16 cellular contexts compared by ENCODE assay signal in the genomic region with DNA sequence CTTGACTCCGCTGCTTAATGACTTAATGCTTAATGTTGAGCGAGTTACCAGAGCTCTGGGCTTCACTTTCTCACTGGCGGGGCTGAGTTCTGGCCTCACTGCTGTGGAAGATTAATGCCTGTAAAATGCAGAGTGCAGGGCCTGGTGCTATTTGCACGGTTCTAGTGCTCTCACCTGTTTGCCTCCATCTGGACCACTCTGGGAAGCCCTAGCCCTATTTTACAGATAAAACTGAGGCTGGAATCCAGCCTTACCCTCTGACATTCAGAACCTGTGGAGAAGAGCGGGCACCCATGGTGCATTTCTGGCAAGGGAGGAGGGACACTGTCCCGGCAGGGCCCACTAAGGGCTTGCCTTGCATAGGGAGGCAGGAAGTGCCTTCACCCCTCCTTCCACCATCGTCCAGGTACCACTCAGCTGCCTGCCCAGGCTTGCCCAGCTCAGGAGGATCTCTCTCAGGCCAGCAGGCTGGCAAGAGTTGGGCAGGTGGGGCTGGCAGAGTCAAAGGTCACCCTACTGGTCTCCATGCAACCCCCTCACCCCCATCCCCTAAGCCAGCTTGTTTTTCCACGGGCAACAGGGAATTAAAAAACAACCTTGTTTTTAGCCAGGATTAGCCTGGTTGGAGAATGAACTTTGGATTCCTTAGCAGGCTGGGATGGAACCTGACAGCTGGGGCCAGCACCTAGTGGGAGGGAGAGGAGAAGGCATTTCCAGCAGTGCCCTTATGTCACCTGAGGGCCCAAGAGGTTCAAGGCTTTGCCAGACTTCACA. TPM values are rescaled to one million over a fixed set of nuclear protein-coding genes. Genes with fewer than 3 reads are reported as not detected.
A peak's percentile ranks its signal among the peaks of the same experiment; 100 is the strongest.
DNase-seq lines count a peak whose midpoint lies in the region; ATAC-seq and TF ChIP-seq lines count a peak whose summit lies in the region.
"Had no signal": no experiment of that assay in that cellular context is flagged by ENCODE, and none has a peak within 500 bp of the region (broad histone marks: within the 10 kb centered on the region; RNA-seq: fewer than 3 reads in every experiment).

No MANE protein-coding gene starts in this region.

- H3K4me1 Mint-ChIP-seq in brain, result peaks cover 33% of the 10 kb centered on the region
- H3K4me1 Mint-ChIP-seq in naive thymus-derived CD8-positive, alpha-beta T cell, result peaks cover 7 to 38% (median 30%) of the 10 kb centered on the region in 4 donors
- peaks cover 5% of the 10 kb centered on the region for H3K4me1 Mint-ChIP-seq in glutamatergic neuron (ENCODE audit: low read depth, unreplicated experiment)
- peaks cover 39% of the 10 kb centered on the region for H3K4me1 Mint-ChIP-seq in activated T-cell treated with anti-CD3 and anti-CD28 coated beads, Interleukin-2, amount 50 U/mL, for 24 hours (ENCODE audit: low read depth)

- no peaks in the 10 kb centered on the region for H3K9me3 ChIP-seq in Loucy (ENCODE audit: insufficient read depth, low read depth, low read length)
- H3K9me3 ChIP-seq: esophagus muscularis mucosa had no signal

- H3K4me3 Mint-ChIP-seq in brain (peak overlapping the region in 3 of 5 experiments; percentile 28 to 93 (median 52)), glutamatergic neuron (ENCODE audit: unreplicated experiment) (no peak overlapping the region)
- H3K4me3 Mint-ChIP-seq in naive thymus-derived CD8-positive, alpha-beta T cell, result peak overlapping the region in 4 of 10 donors; percentile 15 to 43 (median 30)
- no peak overlapping the region for H3K4me3 Mint-ChIP-seq in activated T-cell treated with anti-CD3 and anti-CD28 coated beads, Interleukin-2, amount 50 U/mL, for 24 hours
- H3K4me3 Mint-ChIP-seq: B cell, memory B cell had no signal

- H3K4me3 ChIP-seq in Loucy (ENCODE audit: low read length, poor library complexity, severe bottlenecking), result no peak overlapping the region
- H3K4me3 ChIP-seq: esophagus muscularis mucosa, SJSA1 had no signal

- ATAC-seq in naive thymus-derived CD8-positive, alpha-beta T cell, result no peak
- no peak for ATAC-seq in HG03280 (IDR thresholded peaks at IDR 0.05; ENCODE audit: unreplicated experiment)
- ATAC-seq: activated naive CD4-positive, alpha-beta T cell treated with anti-CD3 and anti-CD28 coated beads, Interleukin-2, amount 50 U/mL, for 72 hours had no signal

- H3K27ac Mint-ChIP-seq in brain (peak overlapping the region in 3 of 5 experiments; percentile 49 to 100 (median 53)), glutamatergic neuron (ENCODE audit: unreplicated experiment) (no peak overlapping the region)
- H3K27ac Mint-ChIP-seq in naive thymus-derived CD8-positive, alpha-beta T cell, result peak overlapping the region in 6 of 10 donors; percentile 39 to 79 (median 68)
- H3K27ac Mint-ChIP-seq in activated T-cell treated with anti-CD3 and anti-CD28 coated beads, Interleukin-2, amount 50 U/mL, for 24 hours, result no peak overlapping the region
- H3K27ac Mint-ChIP-seq: B cell, memory B cell had no signal

- DNase-seq in DMS153 (lab: John Stamatoyannopoulos, UW) (peak; percentile 65), amniotic stem cell (lab: John Stamatoyannopoulos, UW) (no peak), glutamatergic neuron (no peak)
- no peak for DNase-seq in naive thymus-derived CD8-positive, alpha-beta T cell
- no peak for DNase-seq in activated T-cell treated with anti-CD3 and anti-CD28 coated beads, Interleukin-2, amount 50 U/mL, for 24 hours
- DNase-seq: HCEC 1CT, NCI-H524 had no signal

- peaks cover 8% of the 10 kb centered on the region for H3K79me2 ChIP-seq in Loucy (ENCODE audit: insufficient read depth, low read length)

- H3K9me3 Mint-ChIP-seq in brain (no peaks in the 10 kb centered on the region), glutamatergic neuron (ENCODE audit: unreplicated experiment) (peaks cover 8% of the 10 kb centered on the region)
- no peaks in the 10 kb centered on the region for H3K9me3 Mint-ChIP-seq in naive thymus-derived CD8-positive, alpha-beta T cell
- no peaks in the 10 kb centered on the region for H3K9me3 Mint-ChIP-seq in activated T-cell treated with anti-CD3 and anti-CD28 coated beads, Interleukin-2, amount 50 U/mL, for 24 hours
- H3K9me3 Mint-ChIP-seq: activated naive CD4-positive, alpha-beta T cell treated with anti-CD3 and anti-CD28 coated beads, Interleukin-2, amount 50 U/mL, for 72 hours; memory B cell had no signal

- H3F3A ChIP-seq in Loucy (ENCODE audit: low read depth), result no peaks in the 10 kb centered on the region

- peaks cover 8% of the 10 kb centered on the region for H3K27me3 Mint-ChIP-seq in brain
- no peaks in the 10 kb centered on the region for H3K27me3 Mint-ChIP-seq in naive thymus-derived CD8-positive, alpha-beta T cell
- H3K27me3 Mint-ChIP-seq in glutamatergic neuron (ENCODE audit: unreplicated experiment), result peaks cover 9% of the 10 kb centered on the region
- no peaks in the 10 kb centered on the region for H3K27me3 Mint-ChIP-seq in activated T-cell treated with anti-CD3 and anti-CD28 coated beads, Interleukin-2, amount 50 U/mL, for 24 hours
- H3K27me3 Mint-ChIP-seq: B cell, memory B cell had no signal

- H3K36me3 Mint-ChIP-seq in brain (no peaks in the 10 kb centered on the region), glutamatergic neuron (ENCODE audit: unreplicated experiment) (no peaks in the 10 kb centered on the region)
- H3K36me3 Mint-ChIP-seq in naive thymus-derived CD8-positive, alpha-beta T cell, result no peaks in the 10 kb centered on the region
- H3K36me3 Mint-ChIP-seq in activated T-cell treated with anti-CD3 and anti-CD28 coated beads, Interleukin-2, amount 50 U/mL, for 24 hours (ENCODE audit: low read depth), result peaks cover 5% of the 10 kb centered on the region

- H3K27me3 ChIP-seq in Loucy (ENCODE audit: insufficient read depth, low read length, poor library complexity, severe bottlenecking), result no peaks in the 10 kb centered on the region
- H3K27me3 ChIP-seq: esophagus muscularis mucosa, SJSA1 had no signal

- no peaks in the 10 kb centered on the region for H3K9me2 ChIP-seq in Loucy (replicated peaks; ENCODE audit: low read depth, low read length)

- H3K9ac ChIP-seq in Loucy (ENCODE audit: low read depth, low read length, poor library complexity, severe bottlenecking), result no peak overlapping the region
- H3K9ac ChIP-seq: parathyroid adenoma had no signal

- no peaks in the 10 kb centered on the region for H3K36me3 ChIP-seq in Loucy (ENCODE audit: insufficient read depth, low read length)
- H3K36me3 ChIP-seq: esophagus muscularis mucosa had no signal

- H3K4me2 ChIP-seq in Loucy (ENCODE audit: low read depth, low read length, poor library complexity, severe bottlenecking), result peak overlapping the region; percentile 16

- H3K4me1 ChIP-seq in Loucy (ENCODE audit: insufficient read depth, low read length, poor library complexity, severe bottlenecking), result peaks cover 10% of the 10 kb centered on the region

- POLR2A ChIA-PET in naive thymus-derived CD8-positive, alpha-beta T cell (lab: Charles Lee), result interaction anchor here (1.0 to 1.4 kb wide), 4 partner anchors 46 to 183 kb away, joined by 3 to 4 read pairs (median 4); partner anchors contain the start of gene ROGDI

- TF ChIP-seq CTCF in Loucy (conservative IDR thresholded peaks at IDR 0.05; ENCODE audit: low read length), result no peak
- TF ChIP-seq CTCF in brain (conservative IDR thresholded peaks at IDR 0.05), result no peak
- no peak for TF ChIP-seq CTCF in glutamatergic neuron (IDR thresholded peaks at IDR 0.05; ENCODE audit: partially characterized antibody, unreplicated experiment)

- H2AFZ ChIP-seq in Loucy (ENCODE audit: low read length), result no peak overlapping the region
- H2AFZ ChIP-seq: parathyroid adenoma had no signal

- H4K20me1 ChIP-seq in Loucy (ENCODE audit: insufficient read depth, low read length, poor library complexity, severe bottlenecking), result no peaks in the 10 kb centered on the region

RNA-seq across cellular contexts. Expression of gene UBALD1, which starts 4.1 kb away (rescaled TPM):
- 50.5 TPM for polyA plus RNA-seq in brain (ENCODE audit: insufficient read depth, low read depth, low replicate concordance)
- total RNA-seq in naive thymus-derived CD8-positive, alpha-beta T cell, result 10 to 100 TPM; 26.0 to 27.4 TPM
- 1 to 10 TPM; 2.5 to 3.9 (median 2.7) TPM for polyA plus RNA-seq in naive thymus-derived CD8-positive, alpha-beta T cell
- 54.6 TPM for total RNA-seq in glutamatergic neuron (ENCODE audit: unreplicated experiment)

RNA-seq across cellular contexts. Expression of gene MGRN1, which starts 5.8 kb away (rescaled TPM):
- polyA plus RNA-seq in brain (ENCODE audit: insufficient read depth, low read depth, low replicate concordance), result 63.1 TPM
- 10 to 100 TPM; 66.4 to 70.5 TPM for total RNA-seq in naive thymus-derived CD8-positive, alpha-beta T cell
- 1 to 10 TPM; 4.5 to 5.8 (median 5.6) TPM for polyA plus RNA-seq in naive thymus-derived CD8-positive, alpha-beta T cell
- 150 TPM for total RNA-seq in glutamatergic neuron (ENCODE audit: unreplicated experiment)

Comparison
In these comparisons a context has a peak if more than half of its experiments do, and no peak if none do; other contexts are left out.
1. H3K27ac Mint-ChIP-seq: peak in brain (3 of 5) and naive thymus-derived CD8-positive, alpha-beta T cell (6 of 10); none in glutamatergic neuron (single experiment) and activated T-cell treated with anti-CD3 and anti-CD28 coated beads, Interleukin-2, amount 50 U/mL, for 24 hours (single experiment).
2. H3K4me3 Mint-ChIP-seq: peak in brain (3 of 5); none in glutamatergic neuron (single experiment) and activated T-cell treated with anti-CD3 and anti-CD28 coated beads, Interleukin-2, amount 50 U/mL, for 24 hours (single experiment).